21 cellular contexts compared by ENCODE assay signal in the genomic region with DNA sequence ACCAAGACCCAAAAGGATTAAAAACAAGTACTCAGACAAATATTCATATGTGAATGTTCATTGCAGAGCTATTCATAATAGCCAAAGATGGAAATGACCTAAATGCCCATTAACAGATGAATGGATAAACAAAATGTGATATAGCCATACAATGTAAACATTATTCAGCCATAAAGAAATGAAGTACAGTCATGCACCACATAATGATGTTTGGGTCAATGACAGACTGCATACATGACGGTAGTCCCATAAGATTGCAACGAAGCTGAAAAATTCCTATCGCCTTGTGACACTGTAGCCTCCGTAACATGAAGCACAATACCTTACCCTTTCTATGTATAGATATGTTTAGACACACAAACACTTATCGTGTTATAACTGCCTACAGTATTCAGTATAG.
"Had no signal": no experiment of that assay in that cellular context is flagged by ENCODE, and none has a peak within 500 bp of the region (broad histone marks: within the 10 kb centered on the region; RNA-seq: fewer than 3 reads in every experiment).

No MANE protein-coding gene starts in this region.

- H3K27ac ChIP-seq: KMS-11, RWPE1, SJCRH30 had no signal

- H3K9me3 ChIP-seq: SJCRH30 had no signal

- H3K9ac ChIP-seq: KMS-11 had no signal

- DNase-seq: Kasumi-1, MM.1S, NCI-H1092 treated with DMSO at 0.1 percent for 48 hours, NCI-H1436, NCI-H187, NCI-H2029, NCI-H2081 treated with DMSO at 0.1 percent for 48 hours, NCI-H2171, NCI-H226, NCI-H446, NCI-H510A, NCI-H524 treated with DMSO at 0.1 percent for 48 hours, NCI-H69, NCI-H774, SHP77 treated with DMSO at 0.1 percent for 48 hours, SJCRH30 had no signal

- H3K4me1 ChIP-seq: SJCRH30 had no signal

- H3K4me3 ChIP-seq: K562, SJCRH30 had no signal

- ATAC-seq: K562, SK-N-SH treated with all-trans-retinoic acid at 6 μM for 48 hours had no signal

- H3K36me3 ChIP-seq: SJCRH30 had no signal

- H3K27me3 ChIP-seq: SJCRH30 had no signal

- FAIRE-seq: HTR-8/SVneo, K562 had no signal
